ENCODE assay signal across 17 cellular contexts in the genomic region with DNA sequence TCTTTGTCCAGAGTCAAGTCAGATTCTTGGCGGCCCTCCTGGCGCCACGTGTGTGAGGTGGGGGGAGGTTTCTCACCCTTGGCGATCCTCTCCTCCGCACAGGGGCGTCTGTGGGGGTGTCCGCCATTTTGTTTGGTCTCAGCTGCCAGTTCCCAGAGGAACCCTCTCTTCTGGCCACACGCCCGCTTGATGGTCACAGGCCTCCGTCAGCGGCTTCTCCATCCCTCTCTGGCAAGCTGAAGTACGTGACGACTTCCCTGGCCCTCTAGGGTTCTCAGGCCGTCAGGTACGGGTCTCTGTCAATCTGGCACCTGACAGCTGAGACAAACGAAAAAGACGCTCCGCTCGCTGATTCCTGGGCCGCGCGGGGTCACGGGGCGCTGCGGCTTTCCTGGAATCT.
"Had no signal": no experiment of that assay in that cellular context is flagged by ENCODE, and none has a peak within 500 bp of the region (broad histone marks: within the 10 kb centered on the region; RNA-seq: fewer than 3 reads in every experiment).

No MANE protein-coding gene starts in this region.

- H3K36me3 Mint-ChIP-seq: naive B cell, type B pancreatic cell had no signal

- H2AFZ ChIP-seq: hepatocyte had no signal

- H3K27me3 Mint-ChIP-seq: naive B cell, type B pancreatic cell had no signal

- DNase-seq: effector memory CD4-positive, alpha-beta T cell; foreskin keratinocyte; left colon; left ventricle myocardium superior; mesenchymal stem cell; naive B cell; psoas muscle; sigmoid colon; stimulated activated CD4-positive, alpha-beta T cell treated with anti-CD3 and anti-CD28 coated beads, Interleukin-2, amount 100 ng/mL, for 48 hours; stimulated activated naive CD4-positive, alpha-beta T cell treated with Interleukin-2 at 50 U/mL for 16 hours; thyroid gland had no signal

- ATAC-seq: esophagus mucosa, foreskin keratinocyte, left colon, left ventricle myocardium superior, psoas muscle had no signal

- H3K4me1 ChIP-seq: psoas muscle, sigmoid colon, thyroid gland had no signal

- H3K27me3 ChIP-seq: foreskin keratinocyte, hepatocyte, sigmoid colon, thyroid gland had no signal

- H3K27ac ChIP-seq: foreskin keratinocyte, hepatocyte, psoas muscle, sigmoid colon, skin epidermis, thyroid gland had no signal

- H3K9me3 Mint-ChIP-seq: type B pancreatic cell had no signal

- H3K4me1 Mint-ChIP-seq: naive B cell, nephron had no signal

- H3K36me3 ChIP-seq: sigmoid colon, thyroid gland had no signal

- H3K79me2 ChIP-seq: hepatocyte had no signal

- H3K4me2 ChIP-seq: hepatocyte had no signal

- H3K4me3 Mint-ChIP-seq: naive B cell, nephron, type B pancreatic cell had no signal

- H3K4me3 ChIP-seq: hepatocyte, lung, psoas muscle, sigmoid colon, skin epidermis, thyroid gland had no signal

- H3K27ac Mint-ChIP-seq: naive B cell, nephron, type B pancreatic cell had no signal

- H3K9me3 ChIP-seq: thyroid gland had no signal
